ENCODE assay signal across 12 cellular contexts in genomic region chr13:50526771-50527567, GRCh38.
DNase-seq lines count a peak whose midpoint lies in the region; TF ChIP-seq lines count a peak whose summit lies in the region.
"Had no signal": no experiment of that assay in that cellular context is flagged by ENCODE, and none has a peak within 500 bp of the region (broad histone marks: within the 10 kb centered on the region; RNA-seq: fewer than 3 reads in every experiment).

No MANE protein-coding gene starts in this region.

- H3K27me3 ChIP-seq in OCI-LY3 (ENCODE audit: low read depth, low read length) (peaks cover 15% of the 10 kb centered on the region), skeletal muscle tissue (ENCODE audit: control insufficient read depth in 3 of 3, insufficient read depth in 3 of 3, low read length in 3 of 3) (no peaks in the 10 kb centered on the region), vagina (no peaks in the 10 kb centered on the region)

- DNase-seq in DMS 273 (lab: John Stamatoyannopoulos, UW; ENCODE audit: unreplicated experiment) (peak; percentile 26), DMS 273 treated with DMSO at 0.1 percent for 48 hours (lab: John Stamatoyannopoulos, UW) (no peak), coronary artery (ENCODE audit: low spot score) (no peak), SKM-1 treated with dmso at 0.1 percent for 144 hours (lab: John Stamatoyannopoulos, UW; ENCODE audit: unreplicated experiment) (no peak), vagina (ENCODE audit: extremely low spot score in 2 of 2) (no peak), NCI-H748 treated with DMSO at 0.1 percent for 48 hours (lab: John Stamatoyannopoulos, UW) (no peak)
- DNase-seq: activated CD8-positive, alpha-beta memory T cell treated with anti-CD3 and anti-CD28 coated beads, Interleukin-2, amount 50 U/mL, for 48 hours; Caco-2; Kasumi-1 had no signal

- H4K20me1 ChIP-seq in OCI-LY3 (ENCODE audit: insufficient read depth, low read length) = no peaks in the 10 kb centered on the region

- H3K9ac ChIP-seq in OCI-LY3 (ENCODE audit: low read length) (no peak overlapping the region), skeletal muscle tissue (ENCODE audit: low read depth in 1 of 3, low read length in 3 of 3) (peak overlapping the region; percentile 36 to 63 (median 50))

- H3K4me1 ChIP-seq in OCI-LY3 (ENCODE audit: low read length) (peaks cover 46% of the 10 kb centered on the region), skeletal muscle tissue (ENCODE audit: control insufficient read depth in 3 of 3, insufficient read depth in 3 of 3, low read length in 3 of 3) (peaks cover 36 to 46% (median 38%) of the 10 kb centered on the region in 3 donors), vagina (peaks cover 62% of the 10 kb centered on the region)

- H3K4me2 ChIP-seq in OCI-LY3 (ENCODE audit: low read length) = peak overlapping the region; percentile 57

- intact Hi-C loops in vagina (cut with DNase I) = no loop called here

- H3K27ac ChIP-seq in OCI-LY3 (ENCODE audit: low read length) (no peak overlapping the region), coronary artery (peak overlapping the region in 1 of 2 donors; percentile 69), skeletal muscle tissue (ENCODE audit: low read depth, low read length) (peak overlapping the region; percentile 82), vagina (no peak overlapping the region)
- H3K27ac ChIP-seq: 22Rv1 had no signal

- no peaks in the 10 kb centered on the region for H3K79me2 ChIP-seq in OCI-LY3 (ENCODE audit: low read length)

- H3K4me3 ChIP-seq in OCI-LY3 (ENCODE audit: low read length) (peak overlapping the region; percentile 26), coronary artery (peak overlapping the region; percentile 29), skeletal muscle tissue (ENCODE audit: low read length in 3 of 3) (peak overlapping the region in 2 of 3 donors; percentile 5 to 47), vagina (no peak overlapping the region)

- TF ChIP-seq POLR2A in vagina (IDR thresholded peaks at IDR 0.05) = no peak

- no peak for TF ChIP-seq CTCF in OCI-LY3 (IDR thresholded peaks at IDR 0.05; ENCODE audit: low read depth, low read length)
- no peak for TF ChIP-seq CTCF in coronary artery (IDR thresholded peaks at IDR 0.05)
- TF ChIP-seq CTCF in vagina (IDR thresholded peaks at IDR 0.05) = no peak

- no peak overlapping the region; the same call in 1 of the 2 replicates for H2AFZ ChIP-seq in OCI-LY3 (ENCODE audit: low read depth, low read length)

- H3K9me3 ChIP-seq in OCI-LY3 (ENCODE audit: insufficient read depth, low read length) (no peaks in the 10 kb centered on the region), skeletal muscle tissue (ENCODE audit: control insufficient read depth in 3 of 3, low read length in 3 of 3) (no peaks in the 10 kb centered on the region), vagina (no peaks in the 10 kb centered on the region)
- H3K9me3 ChIP-seq: Caco-2 had no signal

- no peaks in the 10 kb centered on the region for H3K36me3 ChIP-seq in OCI-LY3 (replicated peaks; ENCODE audit: low read depth, low read length)
- H3K36me3 ChIP-seq in skeletal muscle tissue (ENCODE audit: control insufficient read depth in 3 of 3, insufficient read depth in 3 of 3, low read length in 3 of 3) = no peaks in the 10 kb centered on the region
- H3K36me3 ChIP-seq in vagina = no peaks in the 10 kb centered on the region

Comparison
In these comparisons a context has a peak if more than half of its experiments do, and no peak if none do; other contexts are left out.
1. H3K4me3 ChIP-seq: peak in OCI-LY3 (single experiment), coronary artery (single experiment) and skeletal muscle tissue (2 of 3); none in vagina (0 of 2).